ENCODE assay signal across 11 cellular contexts in the genomic region with DNA sequence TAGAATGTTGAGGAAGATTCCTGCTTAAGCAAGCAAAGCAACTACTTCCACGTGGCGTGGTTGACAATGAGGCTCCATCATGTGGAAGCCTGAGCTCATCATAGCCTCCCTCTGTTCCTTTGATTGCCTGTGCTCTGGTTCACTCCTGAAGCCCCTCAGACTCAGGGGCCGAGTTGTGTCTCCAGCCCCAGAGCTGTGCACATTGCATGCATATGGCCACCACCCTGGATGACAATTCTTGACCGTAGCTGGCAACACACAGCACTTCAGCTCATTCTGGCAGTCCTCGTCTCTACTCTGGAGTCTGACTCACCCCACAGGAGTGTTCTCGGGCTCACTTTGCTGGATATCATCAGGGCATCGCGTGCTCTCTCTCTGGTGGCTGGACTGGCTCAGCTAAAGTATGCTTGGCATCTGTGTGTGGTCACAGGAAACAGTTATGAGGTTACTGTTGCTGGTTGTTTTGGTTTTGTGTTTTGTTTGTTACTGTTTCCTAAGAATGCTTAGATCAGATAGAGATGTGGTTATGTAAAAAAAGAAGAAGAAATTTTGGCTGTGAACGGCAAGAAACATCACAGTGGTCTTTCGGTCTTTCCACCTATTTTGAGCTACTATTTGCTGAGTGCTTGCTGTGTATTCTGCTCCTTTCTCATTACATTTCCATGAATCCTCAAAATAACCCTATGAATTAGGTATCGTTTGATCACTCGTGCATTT. TPM values are rescaled to one million over a fixed set of nuclear protein-coding genes. Genes with fewer than 3 reads are reported as not detected.
DNase-seq lines count a peak whose midpoint lies in the region; ATAC-seq, FAIRE-seq and TF ChIP-seq lines count a peak whose summit lies in the region.
"Had no signal": no experiment of that assay in that cellular context is flagged by ENCODE, and none has a peak within 500 bp of the region (broad histone marks: within the 10 kb centered on the region; RNA-seq: fewer than 3 reads in every experiment).

No MANE protein-coding gene starts in this region.

- 47% methylated on average over 11 of the region's 12 CpGs for WGBS in K562 (ENCODE audit: insufficient coverage, low coverage, missing lambda C conversion rate)
- 66 to 76% methylated on average over 4 to 10 of the region's 12 CpGs for WGBS in gastroesophageal sphincter (ENCODE audit: low coverage in 1 of 2), 2 donors
- 69 to 80% (median 77%) methylated on average over 11 to 12 of the region's 12 CpGs for WGBS in stomach, 5 donors

- in situ Hi-C loops in ACHN (cut with HindIII; ENCODE audit: low pct_ligation_motif_present, low pct_unique_long_range_greater_than_20kb, low sequenced_read_pairs) (loop anchor here (25.0 kb wide), 1 partner anchor 190 kb away; no protein-coding TSS in a partner anchor), K562 (cut with MboI) (no loop called here)

- intact Hi-C loops in K562 (cut with micrococcal nuclease) (no loop called here), stomach (cut with DNase I; ENCODE audit: low total_unique reads) (no loop called here)

- H3K9me3 ChIP-seq in K562 (replicated peaks; ENCODE audit: control insufficient read depth, insufficient read depth, low read depth, low read length) (peaks cover 17% of the 10 kb centered on the region), gastroesophageal sphincter (no peaks in the 10 kb centered on the region), stomach (no peaks in the 10 kb centered on the region)

- BruUV-seq in K562 (replicated peaks; lab: Mats Ljungman, UMichigan) = no TSS peak

- TF ChIP-seq POLR2A in K562 (conservative IDR thresholded peaks at IDR 0.05) (no peak), gastroesophageal sphincter (IDR thresholded peaks at IDR 0.05) (no peak), stomach (IDR thresholded peaks at IDR 0.05) (no peak)

- H3K79me2 ChIP-seq in K562 (ENCODE audit: control insufficient read depth, insufficient read depth, low read length) = no peaks in the 10 kb centered on the region

- H3K4me2 ChIP-seq in K562 (ENCODE audit: insufficient read depth, low read length) = no peak overlapping the region; the same call in 1 of the 2 replicates

- no peak for TF ChIP-seq RAD21 in K562 (CRISPR knock-in tag; conservative IDR thresholded peaks at IDR 0.05 in 1 of 2, IDR thresholded peaks at IDR 0.05 in 1 of 2)

- no peak for FAIRE-seq in K562 (lab: Jason Lieb, UNC)

- H3K27ac ChIP-seq in K562 (ENCODE audit: extremely low read depth, low read depth, low read length) (peak overlapping the region; percentile 12; the same call in 1 of the 3 replicates), gastroesophageal sphincter (no peak overlapping the region), stomach (no peak overlapping the region)

- H4K20me1 ChIP-seq in K562 (replicated peaks; ENCODE audit: control insufficient read depth, insufficient read depth, low read length) = no peaks in the 10 kb centered on the region

- CTCF ChIA-PET in K562 (lab: Yijun Ruan, JAX; ENCODE audit: low intra/inter-chr PET ratio) = no interaction called here

- POLR2A ChIA-PET in K562 (lab: Yijun Ruan, JAX) = interaction anchor here (0.6 to 3.7 kb wide), 4 partner anchors 8 to 24 kb away, joined by 3 to 19 read pairs (median 5); no protein-coding TSS in a partner anchor

- DNase-seq in ACHN (peak; percentile 98), HT-29 (ENCODE audit: low spot score) (peak; percentile 86), K562 (ENCODE audit: extremely low read depth in 1 of 4, low spot score in 3 of 4) (no peak), kidney epithelial cell (ENCODE audit: low read depth) (peak; percentile 95), stomach (no peak), HuH-7 (ENCODE audit: low spot score) (no peak), NCI-H446 treated with DMSO at 0.1 percent for 48 hours (lab: John Stamatoyannopoulos, UW) (no peak)
- DNase-seq: activated CD4-positive, alpha-beta T cell treated with anti-CD3 and anti-CD28 coated beads, Interleukin-2, amount 50 U/mL, for 48 hours; NCI-H1694 had no signal

- ATAC-seq in K562 = no peak
- ATAC-seq in gastroesophageal sphincter = no peak
- ATAC-seq: esophagus mucosa had no signal

- peak overlapping the region in 1 of 2 experiments; percentile 29; a peak in 1 of 4 replicates for H3K9ac ChIP-seq in K562 (ENCODE audit: insufficient read depth in 1 of 2, low read depth in 2 of 2, low read length in 2 of 2)

- H3K4me3 ChIP-seq in K562 = no peak overlapping the region
- no peak overlapping the region for H3K4me3 ChIP-seq in kidney epithelial cell (ENCODE audit: low read depth, low read length)
- H3K4me3 ChIP-seq in gastroesophageal sphincter = no peak overlapping the region
- no peak overlapping the region for H3K4me3 ChIP-seq in stomach

- TF ChIP-seq EP300 in K562 (IDR thresholded peaks at IDR 0.05; ENCODE audit: low read length) (no peak), gastroesophageal sphincter (IDR thresholded peaks at IDR 0.05) (no peak), stomach (IDR thresholded peaks at IDR 0.05) (no peak)

- TF ChIP-seq CTCF in K562 (IDR thresholded peaks at IDR 0.05 in 2 of 3, conservative IDR thresholded peaks at IDR 0.05 in 1 of 3; ENCODE audit: insufficient read depth in 2 of 3, low read depth in 1 of 3, low read length in 3 of 3) (no peak), kidney epithelial cell (IDR thresholded peaks at IDR 0.05; ENCODE audit: insufficient read depth, low read length, poor library complexity, severe bottlenecking) (no peak), gastroesophageal sphincter (IDR thresholded peaks at IDR 0.05) (no peak), stomach (IDR thresholded peaks at IDR 0.05) (no peak)

- peak overlapping the region; percentile 83 for H2AFZ ChIP-seq in K562 (ENCODE audit: low read depth, low read length)

- H3K27me3 ChIP-seq in K562 (ENCODE audit: control insufficient read depth in 2 of 2, insufficient read depth in 2 of 2, low read length in 2 of 2) = no peaks in the 10 kb centered on the region; a peak in 1 of 5 replicates
- H3K27me3 ChIP-seq in kidney epithelial cell (ENCODE audit: control insufficient read depth, insufficient read depth, low read length) = no peaks in the 10 kb centered on the region
- H3K27me3 ChIP-seq in gastroesophageal sphincter = no peaks in the 10 kb centered on the region
- no peaks in the 10 kb centered on the region for H3K27me3 ChIP-seq in stomach

- H3K4me1 ChIP-seq in K562 (replicated peaks in 1 of 2; ENCODE audit: control insufficient read depth in 2 of 2, insufficient read depth in 2 of 2, low read length in 2 of 2) (peaks cover 42 to 74% of the 10 kb centered on the region in 2 experiments), gastroesophageal sphincter (no peaks in the 10 kb centered on the region), stomach (no peaks in the 10 kb centered on the region)

- H3K36me3 ChIP-seq in K562 (ENCODE audit: control insufficient read depth, insufficient read depth, low read length) (no peaks in the 10 kb centered on the region), kidney epithelial cell (ENCODE audit: control insufficient read depth, insufficient read depth, low read length) (no peaks in the 10 kb centered on the region), gastroesophageal sphincter (no peaks in the 10 kb centered on the region), stomach (no peaks in the 10 kb centered on the region)

- no peaks in the 10 kb centered on the region for H3K9me1 ChIP-seq in K562 (ENCODE audit: control insufficient read depth, insufficient read depth, low read length)

TF ChIP-seq in K562, 482 proteins besides CTCF, POLR2A, EP300 and RAD21 (continues in another document):
- TF ChIP-seq ZNF311 (CRISPR knock-in tag; IDR thresholded peaks at IDR 0.05) = peak; percentile 80
- TF ChIP-seq, protein P1, sequence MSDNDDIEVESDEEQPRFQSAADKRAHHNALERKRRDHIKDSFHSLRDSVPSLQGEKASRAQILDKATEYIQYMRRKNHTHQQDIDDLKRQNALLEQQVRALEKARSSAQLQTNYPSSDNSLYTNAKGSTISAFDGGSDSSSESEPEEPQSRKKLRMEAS (CRISPR knock-in tag; IDR thresholded peaks at IDR 0.05) = peak; percentile 57
- peak; percentile 61; the same call in 1 of the 2 replicates for TF ChIP-seq DMBX1 (CRISPR knock-in tag; IDR thresholded peaks at IDR 0.05; ENCODE audit: borderline replicate concordance)
- TF ChIP-seq, protein P2, sequence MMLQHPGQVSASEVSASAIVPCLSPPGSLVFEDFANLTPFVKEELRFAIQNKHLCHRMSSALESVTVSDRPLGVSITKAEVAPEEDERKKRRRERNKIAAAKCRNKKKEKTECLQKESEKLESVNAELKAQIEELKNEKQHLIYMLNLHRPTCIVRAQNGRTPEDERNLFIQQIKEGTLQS (IDR thresholded peaks at IDR 0.05) = 0 out of 2 replicates have a peak, but pooled peaks have one; percentile 21
- TF ChIP-seq, protein P2 (CRISPR knock-in tag; conservative IDR thresholded peaks at IDR 0.05) = no peak

RNA-seq across cellular contexts. Expression of a gene that starts 41.6 kb away (rescaled TPM):
- total RNA-seq in HT-29 (2014; rRNA removed; shearing (Covaris generic)) = 46.0 and 54.4 TPM in 2 replicates
- total RNA-seq in K562 (2011; cell fraction: chromatin; rRNA removed; ENCODE audit: low replicate concordance) = 38.6 and 79.2 TPM in 2 replicates
- 28.6 and 29.9 TPM in 2 replicates for total RNA-seq in K562 (2011; cell fraction: nucleolus; rRNA removed)
- 45.2 and 53.5 TPM in 2 replicates for total RNA-seq in K562 (2011; cell fraction: nucleoplasm; rRNA removed)
- total RNA-seq in K562 (2014; rRNA removed) (193 and 237 TPM in 2 replicates), K562 (2014; rRNA removed; fragmentation: Illumina TruSeq; extraction: Trizol) (202 and 232 TPM in 2 replicates), K562 (2015; rRNA removed; fragmentation: Illumina TruSeq; extraction: Trizol) (216 and 229 TPM in 2 replicates), K562 (2021) (148 and 159 TPM in 2 replicates), kidney epithelial cell (45.7 and 46.3 TPM in 2 replicates), gastroesophageal sphincter (10 to 100 TPM; 52.6 to 68.8 (median 56.6) TPM), stomach (10 to 100 TPM in 4 of 5 donors, 1 to 10 TPM in 1; 9.6 to 75.8 (median 41.5) TPM)
- polyA plus RNA-seq in K562 (2011; rRNA removed) (131 and 189 TPM in 2 replicates), K562 (2014; fragmentation: Illumina TruSeq; extraction: Trizol) (197 and 219 TPM in 2 replicates), K562 (2014; fragmentation: Nextera tagmentation; extraction: Ambion mirVana) (100 to 1,000 TPM; 330 to 397 TPM), K562 (2014; rRNA removed) (233 and 261 TPM in 2 replicates), stomach (10 to 100 TPM; 39.3 to 55.8 (median 45.9) TPM)
- 101 TPM in 2 replicates for polyA plus RNA-seq in K562 (2011; cell fraction: cytosol; rRNA removed)
- 42.1 and 51.3 TPM in 2 replicates for polyA plus RNA-seq in K562 (2011; cell fraction: nucleus; rRNA removed)
- polyA plus RNA-seq in K562 (2012) = 100 and 122 TPM in 2 replicates
- polyA minus RNA-seq in K562 (2011; rRNA and poly(A)+ RNA removed) = 157 and 168 TPM in 2 replicates
- polyA minus RNA-seq in K562 (2011; cell fraction: cytosol; rRNA and poly(A)+ RNA removed) = 36.2 and 63.4 TPM in 2 replicates
- 37.8 and 82.5 TPM in 2 replicates for polyA minus RNA-seq in K562 (2011; cell fraction: nucleus; rRNA and poly(A)+ RNA removed)

Comparison
In these comparisons a context has a peak if more than half of its experiments do, and no peak if none do; other contexts are left out.
1. DNase-seq: peak in ACHN (single experiment), HT-29 (single experiment) and kidney epithelial cell (single experiment); none in K562 (0 of 4), stomach (single experiment), HuH-7 (single experiment) and NCI-H446 treated with DMSO at 0.1 percent for 48 hours (single experiment).